ENCODE assay signal across 19 cellular contexts in the genomic region with DNA sequence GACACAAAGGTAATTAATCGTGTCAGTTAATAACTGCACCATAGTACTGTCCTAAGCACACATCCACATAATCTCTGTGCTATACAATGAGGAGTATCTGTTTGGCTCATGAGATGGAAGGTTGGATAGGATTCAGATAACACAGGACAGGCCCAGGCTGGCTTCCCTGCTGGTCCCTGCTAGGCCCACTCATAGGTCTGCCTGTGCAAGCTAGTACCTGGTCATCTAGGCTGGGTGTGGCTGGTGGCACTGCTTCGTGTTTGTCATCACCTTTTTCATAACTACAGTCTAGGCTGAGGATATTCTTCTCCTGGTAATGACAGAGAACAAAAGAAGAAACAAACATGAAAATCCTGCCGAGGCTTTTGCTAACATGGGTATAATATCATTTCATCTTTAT.
DNase-seq lines count a peak whose midpoint lies in the region; ATAC-seq, FAIRE-seq and TF ChIP-seq lines count a peak whose summit lies in the region.
"Had no signal": no experiment of that assay in that cellular context is flagged by ENCODE, and none has a peak within 500 bp of the region (broad histone marks: within the 10 kb centered on the region; RNA-seq: fewer than 3 reads in every experiment).

No MANE protein-coding gene starts in this region.

- no peak overlapping the region for H3K4me3 ChIP-seq in MM.1S (ENCODE audit: low read length)
- no peak overlapping the region for H3K4me3 ChIP-seq in bronchial epithelial cell (ENCODE audit: low read depth, low read length)
- H3K4me3 ChIP-seq: A549, GM23338 had no signal

- H4K20me1 ChIP-seq in MM.1S (ENCODE audit: insufficient read depth, low read length), result no peaks in the 10 kb centered on the region

- no peaks in the 10 kb centered on the region for H3K9me3 ChIP-seq in MM.1S (replicated peaks; ENCODE audit: insufficient read depth, low read length)
- H3K9me3 ChIP-seq: A549, Caco-2 had no signal

- H2AFZ ChIP-seq in MM.1S (ENCODE audit: low read length), result no peak overlapping the region
- H2AFZ ChIP-seq: GM23338 had no signal

- H3K27me3 ChIP-seq in MM.1S (replicated peaks; ENCODE audit: insufficient read depth, low read length), result no peaks in the 10 kb centered on the region
- no peaks in the 10 kb centered on the region for H3K27me3 ChIP-seq in bronchial epithelial cell (ENCODE audit: control insufficient read depth, insufficient read depth, low read length)

- no peak overlapping the region for H3K4me3 Mint-ChIP-seq in nephron progenitor cell
- H3K4me3 Mint-ChIP-seq: CD4-positive, alpha-beta memory T cell; GM23338; H9 had no signal

- ATAC-seq in esophagus mucosa, result peak; percentile 96
- ATAC-seq: A549, GM23338, HCT116 had no signal

- H3K27me3 Mint-ChIP-seq in nephron progenitor cell (ENCODE audit: low read depth, poor library complexity), result peaks cover 6% of the 10 kb centered on the region

- no peak overlapping the region for H3K4me2 ChIP-seq in MM.1S (ENCODE audit: low read depth, low read length)
- H3K4me2 ChIP-seq: A549, GM23338 had no signal

- no peak overlapping the region for H3K27ac Mint-ChIP-seq in nephron progenitor cell
- H3K27ac Mint-ChIP-seq: CD4-positive, alpha-beta memory T cell; GM23338; H9 had no signal

- no peaks in the 10 kb centered on the region for H3K9me3 Mint-ChIP-seq in nephron progenitor cell
- H3K9me3 Mint-ChIP-seq: GM23338, H9 had no signal

- TF ChIP-seq CTCF in MM.1S (IDR thresholded peaks at IDR 0.05; ENCODE audit: low read length) (no peak), bronchial epithelial cell (IDR thresholded peaks at IDR 0.05; ENCODE audit: insufficient read depth, low read length, severe bottlenecking) (no peak), nephron progenitor cell (IDR thresholded peaks at IDR 0.05) (no peak)

- H3K36me3 ChIP-seq in MM.1S (replicated peaks; ENCODE audit: insufficient read depth, low read length), result no peaks in the 10 kb centered on the region
- H3K36me3 ChIP-seq in bronchial epithelial cell (ENCODE audit: control insufficient read depth, insufficient read depth, low read length), result no peaks in the 10 kb centered on the region

- H3K9me2 ChIP-seq in MM.1S (replicated peaks; ENCODE audit: insufficient read depth, low read length), result no peaks in the 10 kb centered on the region

- H3K4me1 ChIP-seq in MM.1S (ENCODE audit: low read length), result peaks cover 11% of the 10 kb centered on the region
- H3K4me1 ChIP-seq: A549, Caco-2 had no signal

- peak; percentile 76 for FAIRE-seq in bronchial epithelial cell (lab: Jason Lieb, UNC)
- FAIRE-seq: A549, GM12891, GM18507 had no signal

- H3K27ac ChIP-seq in MM.1S (ENCODE audit: low read length), result peak overlapping the region; percentile 8; the same call in 1 of the 2 replicates
- H3K27ac ChIP-seq: A549 had no signal

- H3K4me1 Mint-ChIP-seq in nephron progenitor cell, result no peaks in the 10 kb centered on the region
- H3K4me1 Mint-ChIP-seq: CD4-positive, alpha-beta memory T cell had no signal

- H3K79me2 ChIP-seq in MM.1S (ENCODE audit: low read length), result no peaks in the 10 kb centered on the region

- no peaks in the 10 kb centered on the region for H3K36me3 Mint-ChIP-seq in nephron progenitor cell (ENCODE audit: low read depth)
- H3K36me3 Mint-ChIP-seq: CD4-positive, alpha-beta memory T cell had no signal

- no peak for DNase-seq in MM.1S
- peak; percentile 79 for DNase-seq in bronchial epithelial cell (ENCODE audit: low read depth)
- DNase-seq in nephron progenitor cell, result no peak
- no peak for DNase-seq in DMS53 treated with DMSO at 0.1 percent for 48 hours (lab: John Stamatoyannopoulos, UW; ENCODE audit: unreplicated experiment)
- no peak for DNase-seq in COR-L47 (lab: John Stamatoyannopoulos, UW)
- DNase-seq: 8988T; C1 segment of cervical spinal cord; Caco-2; CD4-positive, alpha-beta memory T cell; DMS153; DMS79; GF-D8; H9 had no signal

- H3F3A ChIP-seq in MM.1S (ENCODE audit: insufficient read depth, low read length), result 0 out of 2 replicates have a peak, but pooled peaks cover 4% of the 10 kb centered on the region

- no peak overlapping the region for H3K9ac ChIP-seq in MM.1S (ENCODE audit: low read length)
